19 cellular contexts compared by ENCODE assay signal in the genomic region with DNA sequence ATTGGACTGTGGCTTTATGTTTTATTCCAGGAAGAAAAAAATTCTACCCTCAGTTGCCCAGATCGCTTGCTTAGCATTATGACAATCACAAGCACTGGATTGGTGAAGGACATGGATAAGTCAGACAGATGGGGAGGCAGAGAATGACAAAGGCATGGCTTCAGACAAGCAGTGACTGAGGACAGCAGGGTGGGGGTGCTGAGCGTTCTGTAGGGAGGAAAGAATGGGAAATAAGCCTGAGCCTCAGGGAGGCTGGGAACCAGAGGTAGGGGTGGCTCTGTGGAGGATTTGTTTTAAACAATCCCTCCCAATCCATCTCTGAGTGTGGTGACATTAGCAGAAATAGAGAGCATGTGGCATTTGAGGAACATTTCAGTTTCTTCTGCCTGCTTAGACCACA.
DNase-seq lines count a peak whose midpoint lies in the region; ATAC-seq and TF ChIP-seq lines count a peak whose summit lies in the region.
"Had no signal": no experiment of that assay in that cellular context is flagged by ENCODE, and none has a peak within 500 bp of the region (broad histone marks: within the 10 kb centered on the region; RNA-seq: fewer than 3 reads in every experiment).

No MANE protein-coding gene starts in this region.

- H3K4me1 Mint-ChIP-seq in glutamatergic neuron (ENCODE audit: low read depth, unreplicated experiment) = peaks cover 38% of the 10 kb centered on the region
- H3K4me1 Mint-ChIP-seq: B cell; CD4-positive, CD25-positive, alpha-beta regulatory T cell had no signal

- intact Hi-C loops in thyroid gland (cut with DNase I) = no loop called here

- DNase-seq in NCI-H82 (lab: John Stamatoyannopoulos, UW) = peak; percentile 59
- DNase-seq in NCI-H82 treated with DMSO at 0.1 percent for 48 hours (lab: John Stamatoyannopoulos, UW; ENCODE audit: unreplicated experiment) = no peak
- DNase-seq in NCI-H524 treated with DMSO at 0.1 percent for 48 hours (lab: John Stamatoyannopoulos, UW) = peak; percentile 5
- DNase-seq in glutamatergic neuron = peak; percentile 40
- no peak for DNase-seq in thyroid gland
- no peak for DNase-seq in activated CD4-positive, alpha-beta T cell treated with anti-CD3 and anti-CD28 coated beads, Interleukin-2, amount 50 U/mL, for 48 hours
- no peak for DNase-seq in NCI-H2196 treated with DMSO at 0.1 percent for 48 hours (lab: John Stamatoyannopoulos, UW; ENCODE audit: unreplicated experiment)
- DNase-seq: Caco-2; CD4-positive, CD25-positive, alpha-beta regulatory T cell; CD8-positive, alpha-beta T cell; DMS79 treated with DMSO at 0.1 percent for 48 hours; GF-D8; GM23248; H7; HCEC 1CT had no signal

- peaks cover 11% of the 10 kb centered on the region for H3K9me3 Mint-ChIP-seq in glutamatergic neuron (ENCODE audit: unreplicated experiment)
- H3K9me3 Mint-ChIP-seq: CD8-positive, alpha-beta T cell had no signal

- H3K27me3 Mint-ChIP-seq in glutamatergic neuron (ENCODE audit: unreplicated experiment) = peaks cover 8% of the 10 kb centered on the region
- H3K27me3 Mint-ChIP-seq: B cell; CD4-positive, CD25-positive, alpha-beta regulatory T cell had no signal

- peak overlapping the region; percentile 43 to 64 (median 49) for H3K27ac ChIP-seq in thyroid gland
- H3K27ac ChIP-seq: BLaER1, C4-2B, GM23248 had no signal

- no peaks in the 10 kb centered on the region for H3K36me3 ChIP-seq in thyroid gland
- H3K36me3 ChIP-seq: BLaER1 had no signal

- TF ChIP-seq POLR2A in thyroid gland (IDR thresholded peaks at IDR 0.05) = no peak

- H3K27ac Mint-ChIP-seq in glutamatergic neuron (ENCODE audit: unreplicated experiment) = peak overlapping the region; percentile 96
- H3K27ac Mint-ChIP-seq: B cell; CD4-positive, CD25-positive, alpha-beta regulatory T cell; CD8-positive, alpha-beta T cell had no signal

- no peak for ATAC-seq in GM19397 (IDR thresholded peaks at IDR 0.05; ENCODE audit: unreplicated experiment)
- ATAC-seq: CD8-positive, alpha-beta T cell had no signal

- H3K4me3 ChIP-seq in thyroid gland (replicated peaks in 1 of 3) = no peak overlapping the region
- H3K4me3 ChIP-seq: BLaER1, GM23248 had no signal

- H3K9me3 ChIP-seq in thyroid gland = no peaks in the 10 kb centered on the region
- H3K9me3 ChIP-seq: Caco-2 had no signal

- H3K4me1 ChIP-seq in thyroid gland = peaks cover 30 to 37% of the 10 kb centered on the region in 2 donors
- H3K4me1 ChIP-seq: Caco-2 had no signal

- H3K36me3 Mint-ChIP-seq in glutamatergic neuron (ENCODE audit: unreplicated experiment) = no peaks in the 10 kb centered on the region
- H3K36me3 Mint-ChIP-seq: CD4-positive, CD25-positive, alpha-beta regulatory T cell; CD8-positive, alpha-beta T cell had no signal

- no peaks in the 10 kb centered on the region for H3K27me3 ChIP-seq in thyroid gland
- H3K27me3 ChIP-seq: BLaER1 had no signal

- H3K4me3 Mint-ChIP-seq in glutamatergic neuron (ENCODE audit: unreplicated experiment) = peak overlapping the region; percentile 58
- H3K4me3 Mint-ChIP-seq: B cell; CD8-positive, alpha-beta T cell had no signal

- TF ChIP-seq CTCF in glutamatergic neuron (IDR thresholded peaks at IDR 0.05; ENCODE audit: partially characterized antibody, unreplicated experiment) = no peak
- TF ChIP-seq CTCF in thyroid gland (IDR thresholded peaks at IDR 0.05) = no peak

- whole genome bisulfite sequencing in thyroid gland, 2 donors = 94 to 95% methylated on average over 2 of the region's 2 CpGs

Comparison
In these comparisons a context has a peak if more than half of its experiments do, and no peak if none do; other contexts are left out.
1. DNase-seq: peak in NCI-H82 (single experiment), NCI-H524 treated with DMSO at 0.1 percent for 48 hours (single experiment) and glutamatergic neuron (single experiment); none in NCI-H82 treated with DMSO at 0.1 percent for 48 hours (single experiment), thyroid gland (0 of 2), activated CD4-positive, alpha-beta T cell treated with anti-CD3 and anti-CD28 coated beads, Interleukin-2, amount 50 U/mL, for 48 hours (0 of 2) and NCI-H2196 treated with DMSO at 0.1 percent for 48 hours (single experiment).